In genomic region chr11:67428052-67429001, GRCh38 we compare ENCODE assay signal across 8 cellular contexts. TPM values are rescaled to one million over a fixed set of nuclear protein-coding genes. Genes with fewer than 3 reads are reported as not detected.
A peak's percentile ranks its signal among the peaks of the same experiment; 100 is the strongest.
DNase-seq lines count a peak whose midpoint lies in the region; ATAC-seq, FAIRE-seq and TF ChIP-seq lines count a peak whose summit lies in the region.

RPS6KB2 (plus strand) TSS chr11:67428494; CDS start chr11:67428546, 52 bp downstream.

- FAIRE-seq in GM12892 (lab: Jason Lieb, UNC): peak; percentile 100

- intact Hi-C loops in left ventricle myocardium inferior (cut with micrococcal nuclease): no loop called here

- peak within 1 kb of the TSS; percentile 81 for H3K4me3 ChIP-seq in left ventricle myocardium inferior

- H3K27ac ChIP-seq in left ventricle myocardium inferior (replicated peaks): peak within 1 kb of the TSS; percentile 89

- H3K4me1 Mint-ChIP-seq in T-helper 17 cell: peaks cover 26% of the 10 kb centered on the region
- H3K4me1 Mint-ChIP-seq in progenitor cell of endocrine pancreas (ENCODE audit: low read depth): peaks cover 4% of the 10 kb centered on the region

- ATAC-seq in HG02870 (IDR thresholded peaks at IDR 0.05; ENCODE audit: unreplicated experiment) (peak; percentile 82), T-helper 17 cell (peak; percentile 91)

- H3K27ac Mint-ChIP-seq in T-helper 17 cell: peak within 1 kb of the TSS; percentile 96
- peak within 1 kb of the TSS; percentile 97 for H3K27ac Mint-ChIP-seq in progenitor cell of endocrine pancreas

- H3K27me3 Mint-ChIP-seq in T-helper 17 cell (no peaks in the 10 kb centered on the region), progenitor cell of endocrine pancreas (no peaks in the 10 kb centered on the region)

- H3K36me3 Mint-ChIP-seq in T-helper 17 cell (ENCODE audit: low read depth): no peaks in the 10 kb centered on the region
- peaks cover 3% of the 10 kb centered on the region for H3K36me3 Mint-ChIP-seq in progenitor cell of endocrine pancreas (ENCODE audit: insufficient read depth)

- TF ChIP-seq CTCF in left ventricle myocardium inferior (IDR thresholded peaks at IDR 0.05; ENCODE audit: borderline replicate concordance) (no peak), progenitor cell of endocrine pancreas (IDR thresholded peaks at IDR 0.05; ENCODE audit: unreplicated experiment) (no peak)

- peak; percentile 81 for TF ChIP-seq POLR2A in GM12892 (IDR thresholded peaks at IDR 0.05; ENCODE audit: low read depth, low read length)

- DNase-seq in GM12892 (ENCODE audit: insufficient read length) (peak; percentile 100), NCI-H1694 treated with DMSO at 0.1 percent for 48 hours (lab: John Stamatoyannopoulos, UW) (peak; percentile 89), T-helper 17 cell (peak; percentile 94 to 99 (median 94)), amygdala (lab: John Stamatoyannopoulos, UW) (peak; percentile 81 to 99 (median 95)), left ventricle myocardium inferior (peak; percentile 99), progenitor cell of endocrine pancreas (ENCODE audit: low spot score, unreplicated experiment) (peak; percentile 99), ureter (ENCODE audit: low spot score) (peak; percentile 99)

- H3K9me3 ChIP-seq in T-helper 17 cell (ENCODE audit: control insufficient read depth, low read length, poor library complexity, severe bottlenecking): no peaks in the 10 kb centered on the region
- H3K9me3 ChIP-seq in left ventricle myocardium inferior (replicated peaks): no peaks in the 10 kb centered on the region

- peak within 1 kb of the TSS; percentile 94 for H3K4me3 Mint-ChIP-seq in T-helper 17 cell
- peak within 1 kb of the TSS; percentile 95 for H3K4me3 Mint-ChIP-seq in progenitor cell of endocrine pancreas (ENCODE audit: low read depth)

- no peaks in the 10 kb centered on the region for H3K27me3 ChIP-seq in left ventricle myocardium inferior (ENCODE audit: low read depth)

- peaks cover 35% of the 10 kb centered on the region for H3K36me3 ChIP-seq in left ventricle myocardium inferior

- peaks cover 31% of the 10 kb centered on the region for H3K4me1 ChIP-seq in left ventricle myocardium inferior

- H3K9me3 Mint-ChIP-seq in progenitor cell of endocrine pancreas (ENCODE audit: low read depth): no peaks in the 10 kb centered on the region

RNA-seq across cellular contexts. Expression of gene RPS6KB2, which starts in this region (rescaled TPM):
- 37.8 TPM for polyA plus RNA-seq in GM12892 (2012; ENCODE audit: missing spikeins)
- total RNA-seq in T-helper 17 cell (10 to 100 TPM; 47.8 to 62.7 TPM), left ventricle myocardium inferior (21.3 TPM), progenitor cell of endocrine pancreas (51.7 and 53.8 TPM in 2 replicates), ureter (44.8 TPM)

Comparison
In these comparisons a context has a peak if more than half of its experiments do, and no peak if none do; other contexts are left out.
1. Peak in every context shown above with its lines: DNase-seq, ATAC-seq, H3K4me3 ChIP-seq and H3K27ac ChIP-seq.